Comparison of ENCODE assay signal across 9 cellular contexts in the genomic region with DNA sequence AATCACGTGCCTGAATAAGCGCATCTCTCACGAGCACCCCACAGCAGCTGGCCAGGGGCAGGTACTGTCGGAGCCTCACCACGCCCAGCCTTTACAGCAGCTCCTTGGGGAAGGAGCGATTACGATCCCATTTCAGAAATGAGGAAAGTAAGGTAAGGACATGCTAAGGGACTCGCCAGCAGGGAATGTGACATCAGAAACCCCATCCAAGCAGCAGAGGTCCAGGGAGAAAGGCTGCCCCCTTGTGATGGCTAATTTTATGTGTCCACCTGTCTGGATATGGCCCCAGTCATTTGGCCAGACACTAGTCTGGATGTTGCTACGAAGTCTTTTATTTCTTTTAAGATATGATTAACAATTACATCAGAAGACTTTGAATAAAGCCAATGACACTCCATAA.
DNase-seq lines count a peak whose midpoint lies in the region; ATAC-seq, FAIRE-seq and TF ChIP-seq lines count a peak whose summit lies in the region.
"Had no signal": no experiment of that assay in that cellular context is flagged by ENCODE, and none has a peak within 500 bp of the region (broad histone marks: within the 10 kb centered on the region; RNA-seq: fewer than 3 reads in every experiment).

No MANE protein-coding gene starts in this region.

- peaks cover 23 to 33% of the 10 kb centered on the region in 2 donors for H3K27me3 Mint-ChIP-seq in T-cell
- H3K27me3 Mint-ChIP-seq in activated T-cell treated with anti-CD3 and anti-CD28 coated beads, Interleukin-2, amount 50 U/mL, for 24 hours: peaks cover 21% of the 10 kb centered on the region

- H3K79me2 ChIP-seq in OCI-LY3 (ENCODE audit: low read length): no peaks in the 10 kb centered on the region

- no peaks in the 10 kb centered on the region for H3K9me3 ChIP-seq in A673 (ENCODE audit: low read depth, low read length, poor library complexity, severe bottlenecking)
- no peaks in the 10 kb centered on the region for H3K9me3 ChIP-seq in OCI-LY3 (ENCODE audit: insufficient read depth, low read length)
- H3K9me3 ChIP-seq in heart right ventricle: no peaks in the 10 kb centered on the region
- H3K9me3 ChIP-seq: ovary had no signal

- no peak overlapping the region for H3K4me3 Mint-ChIP-seq in T-cell
- no peak overlapping the region for H3K4me3 Mint-ChIP-seq in activated T-cell treated with anti-CD3 and anti-CD28 coated beads, Interleukin-2, amount 50 U/mL, for 24 hours

- no peak overlapping the region for H3K9ac ChIP-seq in OCI-LY3 (ENCODE audit: low read length)

- ATAC-seq in heart right ventricle: peak; percentile 46 to 89 (median 70)
- no peak for ATAC-seq in T-cell (replicated peaks in 1 of 4)
- ATAC-seq in GM18519 (IDR thresholded peaks at IDR 0.05; ENCODE audit: low FRiP score, unreplicated experiment): no peak

- H3K27ac ChIP-seq in A673 (ENCODE audit: low read depth, low read length, poor library complexity, severe bottlenecking): no peak overlapping the region
- H3K27ac ChIP-seq in OCI-LY3 (ENCODE audit: low read length): no peak overlapping the region
- no peak overlapping the region for H3K27ac ChIP-seq in heart right ventricle
- H3K27ac ChIP-seq: ovary had no signal

- POLR2A ChIA-PET in A673 (lab: Charles Lee; ENCODE audit: low non-redundant PET): no interaction called here
- POLR2A ChIA-PET in T-cell (lab: Charles Lee): no interaction called here

- H3K36me3 Mint-ChIP-seq in T-cell: no peaks in the 10 kb centered on the region
- no peaks in the 10 kb centered on the region for H3K36me3 Mint-ChIP-seq in activated T-cell treated with anti-CD3 and anti-CD28 coated beads, Interleukin-2, amount 50 U/mL, for 24 hours (ENCODE audit: low read depth)

- no TSS peak for BruUV-seq in A673 (replicated peaks; lab: Mats Ljungman, UMichigan)

- FAIRE-seq in GM19239 (lab: Jason Lieb, UNC): no peak

- WGBS in heart right ventricle, 2 donors: 45 to 49% methylated on average over 9 of the region's 9 CpGs

- peaks cover 3% of the 10 kb centered on the region for H3K27me3 ChIP-seq in A673 (replicated peaks; ENCODE audit: insufficient read depth, low read depth, low read length, poor library complexity)
- H3K27me3 ChIP-seq in OCI-LY3 (ENCODE audit: low read depth, low read length): no peaks in the 10 kb centered on the region; the same call in 1 of the 2 replicates
- peaks cover 0 to 11% (median 0%) of the 10 kb centered on the region in 7 donors for H3K27me3 ChIP-seq in heart right ventricle
- H3K27me3 ChIP-seq: ovary had no signal

- no peaks in the 10 kb centered on the region for H3K36me3 ChIP-seq in A673 (ENCODE audit: insufficient read depth, low read length, poor library complexity, severe bottlenecking)
- no peaks in the 10 kb centered on the region for H3K36me3 ChIP-seq in OCI-LY3 (replicated peaks; ENCODE audit: low read depth, low read length)
- H3K36me3 ChIP-seq in heart right ventricle: no peaks in the 10 kb centered on the region
- H3K36me3 ChIP-seq: ovary had no signal

- intact Hi-C loops in A673 (cut with micrococcal nuclease; ENCODE audit: unreplicated experiment) (loop anchor here (2.0 kb wide), 1 partner anchor 233 kb away; no protein-coding TSS in a partner anchor), heart right ventricle (cut with DNase I) (loop anchor here in 3 of 10 donors (10.0 kb wide), 2 partner anchors 231 to 1031 kb away; no protein-coding TSS in a partner anchor)

- DNase-seq in A673 (ENCODE audit: low spot score): peak; percentile 52
- peak; percentile 25 for DNase-seq in GM19239 (ENCODE audit: insufficient read length, low spot score)
- peak in 1 of 2 donors; percentile 46 for DNase-seq in heart right ventricle
- no peak for DNase-seq in mesenteric fat pad (ENCODE audit: low spot score)
- DNase-seq in T-cell: no peak
- DNase-seq in activated T-cell treated with anti-CD3 and anti-CD28 coated beads, Interleukin-2, amount 50 U/mL, for 24 hours: no peak
- DNase-seq: ovary had no signal

- no peak overlapping the region for H2AFZ ChIP-seq in OCI-LY3 (ENCODE audit: low read depth, low read length)

- H3K4me3 ChIP-seq in A673 (ENCODE audit: low read depth, low read length, poor library complexity, severe bottlenecking): no peak overlapping the region
- H3K4me3 ChIP-seq in OCI-LY3 (ENCODE audit: low read length): no peak overlapping the region
- no peak overlapping the region for H3K4me3 ChIP-seq in heart right ventricle
- H3K4me3 ChIP-seq: ovary had no signal

- no peaks in the 10 kb centered on the region for H3K4me1 ChIP-seq in A673 (ENCODE audit: insufficient read depth, low read length, poor library complexity, severe bottlenecking)
- no peaks in the 10 kb centered on the region for H3K4me1 ChIP-seq in OCI-LY3 (ENCODE audit: low read length)
- no peaks in the 10 kb centered on the region for H3K4me1 ChIP-seq in heart right ventricle

- peak; percentile 48 for TF ChIP-seq CTCF in A673 (conservative IDR thresholded peaks at IDR 0.05; ENCODE audit: low read depth, low read length)
- TF ChIP-seq CTCF in OCI-LY3 (IDR thresholded peaks at IDR 0.05; ENCODE audit: low read depth, low read length): peak; percentile 31; the same call in 1 of the 2 replicates
- peak; percentile 12 to 55 (median 39) for TF ChIP-seq CTCF in heart right ventricle (IDR thresholded peaks at IDR 0.05)

- H4K20me1 ChIP-seq in OCI-LY3 (ENCODE audit: insufficient read depth, low read length): no peaks in the 10 kb centered on the region

- no peak overlapping the region for H3K27ac Mint-ChIP-seq in T-cell
- H3K27ac Mint-ChIP-seq in activated T-cell treated with anti-CD3 and anti-CD28 coated beads, Interleukin-2, amount 50 U/mL, for 24 hours: no peak overlapping the region

- no peaks in the 10 kb centered on the region for H3K4me1 Mint-ChIP-seq in T-cell
- H3K4me1 Mint-ChIP-seq in activated T-cell treated with anti-CD3 and anti-CD28 coated beads, Interleukin-2, amount 50 U/mL, for 24 hours (ENCODE audit: low read depth): no peaks in the 10 kb centered on the region

- CTCF ChIA-PET in A673 (lab: Charles Lee): no interaction called here
- CTCF ChIA-PET in T-cell (lab: Charles Lee): no interaction called here

- no peak overlapping the region for H3K4me2 ChIP-seq in OCI-LY3 (ENCODE audit: low read length)

- H3K9me3 Mint-ChIP-seq in T-cell: no peaks in the 10 kb centered on the region
- no peaks in the 10 kb centered on the region for H3K9me3 Mint-ChIP-seq in activated T-cell treated with anti-CD3 and anti-CD28 coated beads, Interleukin-2, amount 50 U/mL, for 24 hours

Comparison
In these comparisons a context has a peak if more than half of its experiments do, and no peak if none do; other contexts are left out.
1. DNase-seq: peak in A673 (single experiment) and GM19239 (single experiment); none in mesenteric fat pad (single experiment), T-cell (0 of 34) and activated T-cell treated with anti-CD3 and anti-CD28 coated beads, Interleukin-2, amount 50 U/mL, for 24 hours (single experiment).
2. ATAC-seq: peak in heart right ventricle (8 of 8); none in T-cell (0 of 4) and GM18519 (single experiment).
3. Peak in every context shown above with its lines, with median percentiles within 50 percentile points of each other: CTCF ChIP-seq.